ENCODE assay signal across 24 cellular contexts in genomic region chr17:35618628-35619027, GRCh38. TPM values are rescaled to one million over a fixed set of nuclear protein-coding genes. Genes with fewer than 3 reads are reported as not detected.
DNase-seq lines count a peak whose midpoint lies in the region; ATAC-seq, FAIRE-seq and TF ChIP-seq lines count a peak whose summit lies in the region.
"Had no signal": no experiment of that assay in that cellular context is flagged by ENCODE, and none has a peak within 500 bp of the region (broad histone marks: within the 10 kb centered on the region; RNA-seq: fewer than 3 reads in every experiment).

No MANE protein-coding gene starts in this region.

- H3K9me3 Mint-ChIP-seq in CD4-positive, alpha-beta T cell = no peaks in the 10 kb centered on the region
- H3K9me3 Mint-ChIP-seq: CD14-positive monocyte, GM23338, H9, HFFc6 had no signal

- peaks cover 41% of the 10 kb centered on the region for H3K79me2 ChIP-seq in K562 (ENCODE audit: control insufficient read depth, insufficient read depth, low read length)

- H3K9me1 ChIP-seq in K562 (ENCODE audit: control insufficient read depth, insufficient read depth, low read length) = no peaks in the 10 kb centered on the region

- BruUV-seq in K562 (replicated peaks; lab: Mats Ljungman, UMichigan) = no TSS peak

- H3K4me3 ChIP-seq in K562 (no peak overlapping the region), mucosa of descending colon (no peak overlapping the region), small intestine (ENCODE audit: low read depth in 1 of 2, low read length in 2 of 2) (no peak overlapping the region)
- H3K4me3 ChIP-seq: GM23338, SJSA1 had no signal

- H3K9ac ChIP-seq in K562 (ENCODE audit: insufficient read depth in 1 of 2, low read depth in 2 of 2, low read length in 2 of 2) = no peak overlapping the region

- DNase-seq in HEK293T (ENCODE audit: extremely low spot score) (no peak), K562 (ENCODE audit: extremely low read depth in 1 of 4, low spot score in 3 of 4) (no peak), mucosa of descending colon (no peak), small intestine (peak; percentile 5), NCI-H1092 treated with DMSO at 0.1 percent for 48 hours (lab: John Stamatoyannopoulos, UW) (no peak), NCI-H1105 (lab: John Stamatoyannopoulos, UW) (no peak)
- no peak for DNase-seq in CD4-positive, alpha-beta T cell
- DNase-seq: BE2C, DMS153, H9, HFFc6, KBM-7, NCI-H1694, NCI-H2029 treated with DMSO at 0.1 percent for 48 hours, NCI-H446 treated with DMSO at 0.1 percent for 48 hours, NCI-H526 treated with DMSO at 0.1 percent for 48 hours, Right ventricle myocardium superior, RPMI8226 had no signal

- H3K4me3 Mint-ChIP-seq in CD4-positive, alpha-beta T cell = no peak overlapping the region
- H3K4me3 Mint-ChIP-seq: CD14-positive monocyte, GM23338, H9, HFFc6 had no signal

- TF ChIP-seq CTCF in K562 (IDR thresholded peaks at IDR 0.05 in 2 of 3, conservative IDR thresholded peaks at IDR 0.05 in 1 of 3; ENCODE audit: insufficient read depth in 2 of 3, low read depth in 1 of 3, low read length in 3 of 3) (no peak), mucosa of descending colon (IDR thresholded peaks at IDR 0.05) (no peak)
- no peak for TF ChIP-seq CTCF in CD4-positive, alpha-beta T cell (IDR thresholded peaks at IDR 0.05)

- H2AFZ ChIP-seq in K562 (ENCODE audit: low read depth, low read length) = no peak overlapping the region
- H2AFZ ChIP-seq: GM23338 had no signal

- no peak for TF ChIP-seq POLR2A in K562 (conservative IDR thresholded peaks at IDR 0.05)

- H3K27ac ChIP-seq in K562 (ENCODE audit: extremely low read depth, low read depth, low read length) = no peak overlapping the region
- H3K27ac ChIP-seq in small intestine (ENCODE audit: low read depth in 1 of 2, low read length in 1 of 2) = no peak overlapping the region
- no peak overlapping the region for H3K27ac ChIP-seq in CD4-positive, alpha-beta T cell (ENCODE audit: low read depth, low read length)
- H3K27ac ChIP-seq: SJSA1 had no signal

- H3K27ac Mint-ChIP-seq in CD4-positive, alpha-beta T cell = no peak overlapping the region
- H3K27ac Mint-ChIP-seq: GM23338, H9, HFFc6 had no signal

- H4K20me1 ChIP-seq in K562 (replicated peaks; ENCODE audit: control insufficient read depth, insufficient read depth, low read length) = no peaks in the 10 kb centered on the region

- H3K27me3 Mint-ChIP-seq in CD4-positive, alpha-beta T cell = no peaks in the 10 kb centered on the region

- intact Hi-C loops in K562 (cut with micrococcal nuclease) (no loop called here), mucosa of descending colon (cut with DNase I, micrococcal nuclease) (no loop called here)
- intact Hi-C loops in CD4-positive, alpha-beta T cell (cut with DNase I, micrococcal nuclease) = loop anchor here in 1 of 2 experiments (10.0 kb wide), 1 partner anchor 186 kb away; the partner anchor contains the start of gene TAF15

- POLR2A ChIA-PET in HEK293T (lab: Yijun Ruan, JAX) = interaction anchor here (0.7 to 0.8 kb wide), 2 partner anchors 30 to 40 kb away, joined by 3 read pairs; partner anchors contain the start of gene PEX12
- POLR2A ChIA-PET in K562 (lab: Yijun Ruan, JAX) = interaction anchor here (0.5 to 1.5 kb wide), 4 partner anchors 13 to 312 kb away, joined by 3 read pairs; partner anchors contain the start of gene RDM1
- POLR2A ChIA-PET in CD4-positive, alpha-beta T cell (lab: Charles Lee) = interaction anchor here (0.6 kb wide), 1 partner anchor 555 kb away, joined by 3 read pairs; no protein-coding TSS in a partner anchor

- CTCF ChIA-PET in HEK293T (lab: Yijun Ruan, JAX) = interaction anchor here (2.0 kb wide), 1 partner anchor 129 kb away, joined by 5 read pairs; no protein-coding TSS in a partner anchor
- CTCF ChIA-PET in K562 (lab: Yijun Ruan, JAX; ENCODE audit: low intra/inter-chr PET ratio) = no interaction called here
- CTCF ChIA-PET in CD4-positive, alpha-beta T cell (lab: Charles Lee) = interaction anchor here (1.1 to 1.5 kb wide), 3 partner anchors 11 to 145 kb away, joined by 3 to 5 read pairs (median 5); no protein-coding TSS in a partner anchor

- FAIRE-seq in K562 (lab: Jason Lieb, UNC) = no peak
- FAIRE-seq in small intestine (lab: Jason Lieb, UNC) = no peak
- FAIRE-seq: HTR-8/SVneo had no signal

- ATAC-seq in K562 = no peak
- peak; percentile 76 for ATAC-seq in mucosa of descending colon
- ATAC-seq in CD4-positive, alpha-beta T cell (ENCODE audit: poor library complexity) = no peak
- ATAC-seq: GM23338 had no signal

- no peaks in the 10 kb centered on the region for H3K9me3 ChIP-seq in K562 (replicated peaks; ENCODE audit: control insufficient read depth, insufficient read depth, low read depth, low read length)
- no peaks in the 10 kb centered on the region for H3K9me3 ChIP-seq in mucosa of descending colon
- H3K9me3 ChIP-seq in small intestine (ENCODE audit: control insufficient read depth, low read depth) = no peaks in the 10 kb centered on the region
- H3K9me3 ChIP-seq in CD4-positive, alpha-beta T cell (ENCODE audit: control insufficient read depth, low read length) = no peaks in the 10 kb centered on the region
- H3K9me3 ChIP-seq: BE2C, SJSA1 had no signal

- TF ChIP-seq RAD21 in K562 (CRISPR knock-in tag; conservative IDR thresholded peaks at IDR 0.05 in 1 of 2, IDR thresholded peaks at IDR 0.05 in 1 of 2) = no peak

- H3K36me3 ChIP-seq in K562 (ENCODE audit: control insufficient read depth, insufficient read depth, low read length) (peaks cover 87% of the 10 kb centered on the region), mucosa of descending colon (ENCODE audit: low read depth) (no peaks in the 10 kb centered on the region), small intestine (ENCODE audit: control insufficient read depth in 2 of 2, insufficient read depth in 2 of 2, low read length in 2 of 2) (peaks cover 0 to 3% of the 10 kb centered on the region in 2 donors)

- H3K36me3 Mint-ChIP-seq in CD4-positive, alpha-beta T cell (ENCODE audit: low read depth) = peaks cover 51% of the 10 kb centered on the region

- in situ Hi-C loops in K562 (cut with MboI) = no loop called here

- no peak for TF ChIP-seq EP300 in K562 (IDR thresholded peaks at IDR 0.05; ENCODE audit: low read length)

- no peaks in the 10 kb centered on the region for H3K4me1 ChIP-seq in K562 (replicated peaks in 1 of 2; ENCODE audit: control insufficient read depth in 2 of 2, insufficient read depth in 2 of 2, low read length in 2 of 2)
- peaks cover 16% of the 10 kb centered on the region for H3K4me1 ChIP-seq in mucosa of descending colon (ENCODE audit: low read depth)
- H3K4me1 ChIP-seq in small intestine (ENCODE audit: control insufficient read depth in 2 of 2, insufficient read depth in 1 of 2, low read depth in 1 of 2, low read length in 1 of 2) = no peaks in the 10 kb centered on the region
- H3K4me1 ChIP-seq: BE2C, SJSA1 had no signal

- H3K27me3 ChIP-seq in K562 (ENCODE audit: control insufficient read depth in 2 of 2, insufficient read depth in 2 of 2, low read length in 2 of 2) = no peaks in the 10 kb centered on the region
- no peaks in the 10 kb centered on the region for H3K27me3 ChIP-seq in small intestine (ENCODE audit: control insufficient read depth in 2 of 2, insufficient read depth in 2 of 2, low read length in 2 of 2)
- no peaks in the 10 kb centered on the region for H3K27me3 ChIP-seq in CD4-positive, alpha-beta T cell (ENCODE audit: control insufficient read depth, insufficient read depth, low read length)
- H3K27me3 ChIP-seq: BE2C, SJSA1 had no signal

- H3K4me2 ChIP-seq in K562 (ENCODE audit: insufficient read depth, low read length) = no peak overlapping the region
- H3K4me2 ChIP-seq: GM23338 had no signal

- no peaks in the 10 kb centered on the region for H3K4me1 Mint-ChIP-seq in CD4-positive, alpha-beta T cell (ENCODE audit: low read depth)
- H3K4me1 Mint-ChIP-seq: CD14-positive monocyte, GM23338, H9 had no signal

RNA-seq across cellular contexts. Expression of gene AP2B1, which starts 31.5 kb away (rescaled TPM):
- 150 and 264 TPM in 2 replicates for total RNA-seq in K562 (2011; cell fraction: chromatin; rRNA removed; ENCODE audit: low replicate concordance)
- total RNA-seq in K562 (2011; cell fraction: nucleolus; rRNA removed) = 100 and 121 TPM in 2 replicates
- 133 and 166 TPM in 2 replicates for total RNA-seq in K562 (2011; cell fraction: nucleoplasm; rRNA removed)
- total RNA-seq in K562 (2014; rRNA removed) = 90.5 and 115 TPM in 2 replicates
- total RNA-seq in K562 (2014; rRNA removed; fragmentation: Illumina TruSeq; extraction: Trizol) = 114 and 135 TPM in 2 replicates
- total RNA-seq in K562 (2015; rRNA removed; fragmentation: Illumina TruSeq; extraction: Trizol) = 82.0 and 85.9 TPM in 2 replicates
- 221 and 245 TPM in 2 replicates for total RNA-seq in K562 (2021)
- polyA plus RNA-seq in K562 (2011; rRNA removed) = 154 and 287 TPM in 2 replicates
- 122 and 145 TPM in 2 replicates for polyA plus RNA-seq in K562 (2011; cell fraction: cytosol; rRNA removed)
- 151 and 159 TPM in 2 replicates for polyA plus RNA-seq in K562 (2011; cell fraction: nucleus; rRNA removed)
- polyA plus RNA-seq in K562 (2012) = 152 and 157 TPM in 2 replicates
- polyA plus RNA-seq in K562 (2014; fragmentation: Illumina TruSeq; extraction: Trizol) = 191 and 204 TPM in 2 replicates
- polyA plus RNA-seq in K562 (2014; fragmentation: Nextera tagmentation; extraction: Ambion mirVana) = 10 to 100 TPM; 60.1 to 63.6 TPM
- 105 and 126 TPM in 2 replicates for polyA plus RNA-seq in K562 (2014; rRNA removed)
- 244 and 452 TPM in 2 replicates for polyA minus RNA-seq in K562 (2011; rRNA and poly(A)+ RNA removed)
- polyA minus RNA-seq in K562 (2011; cell fraction: cytosol; rRNA and poly(A)+ RNA removed) = 95.2 and 196 TPM in 2 replicates
- polyA minus RNA-seq in K562 (2011; cell fraction: nucleus; rRNA and poly(A)+ RNA removed) = 73.0 and 81.9 TPM in 2 replicates
- total RNA-seq in mucosa of descending colon = 100 to 1,000 TPM; 127 to 177 (median 153) TPM
- 10 to 100 TPM; 28.9 to 59.1 (median 31.6) TPM for polyA plus RNA-seq in small intestine
- total RNA-seq in CD4-positive, alpha-beta T cell = 10 to 100 TPM; 67.0 to 69.2 TPM

RNA-seq across cellular contexts. Expression of gene PEX12, which starts 40.3 kb away (rescaled TPM):
- 7.7 and 10.2 TPM in 2 replicates for total RNA-seq in K562 (2011; cell fraction: chromatin; rRNA removed; ENCODE audit: low replicate concordance)
- total RNA-seq in K562 (2011; cell fraction: nucleolus; rRNA removed) = 9.2 and 9.3 TPM in 2 replicates
- total RNA-seq in K562 (2011; cell fraction: nucleoplasm; rRNA removed) = 10.9 and 12.7 TPM in 2 replicates
- total RNA-seq in K562 (2014; rRNA removed) (4.6 and 5.6 TPM in 2 replicates), K562 (2014; rRNA removed; fragmentation: Illumina TruSeq; extraction: Trizol) (6.4 and 6.8 TPM in 2 replicates), K562 (2015; rRNA removed; fragmentation: Illumina TruSeq; extraction: Trizol) (5.8 and 6.4 TPM in 2 replicates), K562 (2021) (5.5 and 6.1 TPM in 2 replicates), mucosa of descending colon (1 to 10 TPM; 2.8 to 4.9 (median 3.8) TPM)
- polyA plus RNA-seq in K562 (2011; rRNA removed) (9.9 and 12.4 TPM in 2 replicates), K562 (2014; fragmentation: Illumina TruSeq; extraction: Trizol) (7.9 and 8.4 TPM in 2 replicates), K562 (2014; fragmentation: Nextera tagmentation; extraction: Ambion mirVana) (1 to 10 TPM; 4.0 to 6.7 TPM), K562 (2014; rRNA removed) (4.5 and 4.9 TPM in 2 replicates), small intestine (1 to 10 TPM; 2.9 to 3.6 (median 3.2) TPM)
- 11.1 and 11.7 TPM in 2 replicates for polyA plus RNA-seq in K562 (2011; cell fraction: cytosol; rRNA removed)
- 6.9 and 8.3 TPM in 2 replicates for polyA plus RNA-seq in K562 (2011; cell fraction: nucleus; rRNA removed)
- polyA plus RNA-seq in K562 (2012) = 7.8 TPM in 2 replicates
- 9.1 and 13.3 TPM in 2 replicates for polyA minus RNA-seq in K562 (2011; rRNA and poly(A)+ RNA removed)
- polyA minus RNA-seq in K562 (2011; cell fraction: cytosol; rRNA and poly(A)+ RNA removed) = 4.2 and 5.0 TPM in 2 replicates
- polyA minus RNA-seq in K562 (2011; cell fraction: nucleus; rRNA and poly(A)+ RNA removed) = 4.8 and 7.3 TPM in 2 replicates
- total RNA-seq in CD4-positive, alpha-beta T cell = 1 to 10 TPM; 3.0 to 3.2 TPM

RNA-seq across cellular contexts. Expression of gene SLFN14, which starts 58.0 kb away (rescaled TPM):
- total RNA-seq in K562 (2011; cell fraction: chromatin; rRNA removed; ENCODE audit: low replicate concordance) = 4.3 and 10.9 TPM in 2 replicates
- total RNA-seq in K562 (2011; cell fraction: nucleolus; rRNA removed) = 2.5 and 3.9 TPM in 2 replicates
- total RNA-seq in K562 (2011; cell fraction: nucleoplasm; rRNA removed) = 3.5 and 4.9 TPM in 2 replicates
- total RNA-seq in K562 (2014; rRNA removed) (2.7 and 3.0 TPM in 2 replicates), K562 (2014; rRNA removed; fragmentation: Illumina TruSeq; extraction: Trizol) (4.0 and 5.1 TPM in 2 replicates), K562 (2015; rRNA removed; fragmentation: Illumina TruSeq; extraction: Trizol) (1.3 and 1.7 TPM in 2 replicates), K562 (2021) (3.2 and 4.3 TPM in 2 replicates), mucosa of descending colon (not detected)
- polyA plus RNA-seq in K562 (2011; rRNA removed) (1.2 and 3.9 TPM in 2 replicates), K562 (2014; fragmentation: Illumina TruSeq; extraction: Trizol) (3.3 and 3.8 TPM in 2 replicates), K562 (2014; fragmentation: Nextera tagmentation; extraction: Ambion mirVana) (1 to 10 TPM; 1.6 to 3.1 TPM), K562 (2014; rRNA removed) (2.6 and 3.1 TPM in 2 replicates), small intestine (not detected)
- polyA plus RNA-seq in K562 (2011; cell fraction: cytosol; rRNA removed) = 0.65 and 1.0 TPM in 2 replicates
- polyA plus RNA-seq in K562 (2011; cell fraction: nucleus; rRNA removed) = 0.76 and 2.0 TPM in 2 replicates
- polyA plus RNA-seq in K562 (2012) = 0.89 and 1.3 TPM in 2 replicates
- polyA minus RNA-seq in K562 (2011; rRNA and poly(A)+ RNA removed) = 2.1 and 5.7 TPM in 2 replicates
- 0.46 and 2.2 TPM in 2 replicates for polyA minus RNA-seq in K562 (2011; cell fraction: cytosol; rRNA and poly(A)+ RNA removed)
- polyA minus RNA-seq in K562 (2011; cell fraction: nucleus; rRNA and poly(A)+ RNA removed) = 1.4 and 1.9 TPM in 2 replicates
- total RNA-seq in CD4-positive, alpha-beta T cell = not detected
- total RNA-seq: H9, HFFc6, LHCN-M2, MCF 10A, Right ventricle myocardium superior, SJSA1 had no signal
- polyA plus RNA-seq: GM23338 had no signal
